ENCODE assay signal across 1 cellular context in the genomic region with DNA sequence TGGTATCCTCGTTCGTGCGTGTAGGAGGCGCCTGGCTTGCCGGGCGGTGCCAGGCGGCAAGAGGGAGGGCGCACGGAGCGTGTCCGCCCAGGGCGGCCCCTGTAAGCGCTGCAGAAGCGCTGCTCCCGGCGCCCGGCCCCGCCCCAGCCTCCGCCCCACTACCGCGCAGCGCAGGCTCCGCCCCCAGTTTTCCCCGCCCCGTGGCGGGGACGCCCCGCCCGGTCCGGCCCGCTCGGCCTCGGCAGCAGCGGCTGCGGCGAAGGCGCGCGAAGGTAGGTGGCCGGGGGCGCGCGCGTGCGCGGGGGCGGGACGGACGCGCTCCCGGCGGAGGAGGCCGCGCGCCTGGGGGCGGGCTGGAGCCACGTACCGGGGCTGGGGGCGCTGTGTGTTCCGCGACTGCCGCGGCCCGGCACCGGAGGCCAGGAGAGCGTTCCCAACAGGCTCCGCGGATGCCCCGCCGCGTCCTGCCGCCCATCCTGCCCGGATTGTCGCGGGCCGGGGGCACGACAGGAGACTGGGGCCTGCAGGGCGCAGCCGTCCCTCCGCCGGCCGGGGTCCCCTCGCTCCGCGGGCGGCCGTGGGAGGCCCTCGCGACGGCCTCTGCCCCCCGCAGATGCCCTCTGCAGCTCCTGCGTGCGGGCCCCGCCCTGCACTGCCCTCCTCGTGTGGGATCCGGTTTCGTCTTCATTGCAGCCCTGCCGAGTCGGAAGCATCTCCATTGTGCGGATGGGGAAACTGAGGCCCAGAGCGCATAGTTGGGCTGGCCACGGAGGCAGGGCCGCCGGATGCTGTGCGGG.
TF ChIP-seq lines count a peak whose summit lies in the region.

No MANE protein-coding gene starts in this region.

TF ChIP-seq in HepG2, 621 proteins besides CTCF, POLR2A, EP300 and RAD21 (continued from another document and continues in another):
- TF ChIP-seq, protein P1, sequence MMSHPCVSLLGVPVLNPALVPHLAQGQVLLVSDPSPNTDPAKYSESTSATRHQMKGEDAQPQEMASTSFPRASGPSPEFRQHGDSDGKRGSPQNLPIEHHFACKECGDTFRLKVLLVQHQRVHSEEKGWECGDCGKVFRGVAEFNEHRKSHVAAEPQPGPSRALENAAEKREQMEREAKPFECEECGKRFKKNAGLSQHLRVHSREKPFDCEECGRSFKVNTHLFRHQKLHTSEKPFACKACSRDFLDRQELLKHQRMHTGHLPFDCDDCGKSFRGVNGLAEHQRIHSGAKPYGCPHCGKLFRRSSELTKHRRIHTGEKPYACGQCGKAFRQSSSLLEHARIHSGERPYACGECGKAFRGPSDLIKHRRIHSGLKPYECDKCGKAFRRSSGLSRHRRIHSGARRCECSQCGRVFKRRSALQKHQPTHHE (CRISPR knock-in tag; IDR thresholded peaks at IDR 0.05; ENCODE audit: borderline replicate concordance), result 0 out of 2 replicates have a peak, but pooled peaks have one; percentile 49
- TF ChIP-seq HNRNPUL1 (IDR thresholded peaks at IDR 0.05; ENCODE audit: low read depth, low read length), result no peak
- TF ChIP-seq, protein P2, sequence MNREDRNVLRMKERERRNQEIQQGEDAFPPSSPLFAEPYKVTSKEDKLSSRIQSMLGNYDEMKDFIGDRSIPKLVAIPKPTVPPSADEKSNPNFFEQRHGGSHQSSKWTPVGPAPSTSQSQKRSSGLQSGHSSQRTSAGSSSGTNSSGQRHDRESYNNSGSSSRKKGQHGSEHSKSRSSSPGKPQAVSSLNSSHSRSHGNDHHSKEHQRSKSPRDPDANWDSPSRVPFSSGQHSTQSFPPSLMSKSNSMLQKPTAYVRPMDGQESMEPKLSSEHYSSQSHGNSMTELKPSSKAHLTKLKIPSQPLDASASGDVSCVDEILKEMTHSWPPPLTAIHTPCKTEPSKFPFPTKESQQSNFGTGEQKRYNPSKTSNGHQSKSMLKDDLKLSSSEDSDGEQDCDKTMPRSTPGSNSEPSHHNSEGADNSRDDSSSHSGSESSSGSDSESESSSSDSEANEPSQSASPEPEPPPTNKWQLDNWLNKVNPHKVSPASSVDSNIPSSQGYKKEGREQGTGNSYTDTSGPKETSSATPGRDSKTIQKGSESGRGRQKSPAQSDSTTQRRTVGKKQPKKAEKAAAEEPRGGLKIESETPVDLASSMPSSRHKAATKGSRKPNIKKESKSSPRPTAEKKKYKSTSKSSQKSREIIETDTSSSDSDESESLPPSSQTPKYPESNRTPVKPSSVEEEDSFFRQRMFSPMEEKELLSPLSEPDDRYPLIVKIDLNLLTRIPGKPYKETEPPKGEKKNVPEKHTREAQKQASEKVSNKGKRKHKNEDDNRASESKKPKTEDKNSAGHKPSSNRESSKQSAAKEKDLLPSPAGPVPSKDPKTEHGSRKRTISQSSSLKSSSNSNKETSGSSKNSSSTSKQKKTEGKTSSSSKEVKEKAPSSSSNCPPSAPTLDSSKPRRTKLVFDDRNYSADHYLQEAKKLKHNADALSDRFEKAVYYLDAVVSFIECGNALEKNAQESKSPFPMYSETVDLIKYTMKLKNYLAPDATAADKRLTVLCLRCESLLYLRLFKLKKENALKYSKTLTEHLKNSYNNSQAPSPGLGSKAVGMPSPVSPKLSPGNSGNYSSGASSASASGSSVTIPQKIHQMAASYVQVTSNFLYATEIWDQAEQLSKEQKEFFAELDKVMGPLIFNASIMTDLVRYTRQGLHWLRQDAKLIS (CRISPR knock-in tag; IDR thresholded peaks at IDR 0.05), result no peak
- TF ChIP-seq MAF1 (CRISPR knock-in tag; IDR thresholded peaks at IDR 0.05; ENCODE audit: borderline replicate concordance), result no peak
- TF ChIP-seq HCFC1 (IDR thresholded peaks at IDR 0.05; ENCODE audit: low read depth, low read length), result no peak
- TF ChIP-seq ZNF777 (CRISPR knock-in tag; IDR thresholded peaks at IDR 0.05), result peak; percentile 40
- TF ChIP-seq ZBTB8A (CRISPR knock-in tag; IDR thresholded peaks at IDR 0.05; ENCODE audit: borderline replicate concordance, low read depth), result no peak
- TF ChIP-seq ZSCAN25 (CRISPR knock-in tag; IDR thresholded peaks at IDR 0.05), result no peak
- TF ChIP-seq, protein P3, sequence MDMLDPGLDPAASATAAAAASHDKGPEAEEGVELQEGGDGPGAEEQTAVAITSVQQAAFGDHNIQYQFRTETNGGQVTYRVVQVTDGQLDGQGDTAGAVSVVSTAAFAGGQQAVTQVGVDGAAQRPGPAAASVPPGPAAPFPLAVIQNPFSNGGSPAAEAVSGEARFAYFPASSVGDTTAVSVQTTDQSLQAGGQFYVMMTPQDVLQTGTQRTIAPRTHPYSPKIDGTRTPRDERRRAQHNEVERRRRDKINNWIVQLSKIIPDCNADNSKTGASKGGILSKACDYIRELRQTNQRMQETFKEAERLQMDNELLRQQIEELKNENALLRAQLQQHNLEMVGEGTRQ (IDR thresholded peaks at IDR 0.05; ENCODE audit: low read depth, low read length), result no peak
- TF ChIP-seq, protein P3 (CRISPR knock-in tag; IDR thresholded peaks at IDR 0.05; ENCODE audit: borderline replicate concordance), result no peak
- no peak; the same call in 1 of the 2 replicates for TF ChIP-seq ZNF430 (CRISPR knock-in tag; IDR thresholded peaks at IDR 0.05)
- TF ChIP-seq, protein P4, sequence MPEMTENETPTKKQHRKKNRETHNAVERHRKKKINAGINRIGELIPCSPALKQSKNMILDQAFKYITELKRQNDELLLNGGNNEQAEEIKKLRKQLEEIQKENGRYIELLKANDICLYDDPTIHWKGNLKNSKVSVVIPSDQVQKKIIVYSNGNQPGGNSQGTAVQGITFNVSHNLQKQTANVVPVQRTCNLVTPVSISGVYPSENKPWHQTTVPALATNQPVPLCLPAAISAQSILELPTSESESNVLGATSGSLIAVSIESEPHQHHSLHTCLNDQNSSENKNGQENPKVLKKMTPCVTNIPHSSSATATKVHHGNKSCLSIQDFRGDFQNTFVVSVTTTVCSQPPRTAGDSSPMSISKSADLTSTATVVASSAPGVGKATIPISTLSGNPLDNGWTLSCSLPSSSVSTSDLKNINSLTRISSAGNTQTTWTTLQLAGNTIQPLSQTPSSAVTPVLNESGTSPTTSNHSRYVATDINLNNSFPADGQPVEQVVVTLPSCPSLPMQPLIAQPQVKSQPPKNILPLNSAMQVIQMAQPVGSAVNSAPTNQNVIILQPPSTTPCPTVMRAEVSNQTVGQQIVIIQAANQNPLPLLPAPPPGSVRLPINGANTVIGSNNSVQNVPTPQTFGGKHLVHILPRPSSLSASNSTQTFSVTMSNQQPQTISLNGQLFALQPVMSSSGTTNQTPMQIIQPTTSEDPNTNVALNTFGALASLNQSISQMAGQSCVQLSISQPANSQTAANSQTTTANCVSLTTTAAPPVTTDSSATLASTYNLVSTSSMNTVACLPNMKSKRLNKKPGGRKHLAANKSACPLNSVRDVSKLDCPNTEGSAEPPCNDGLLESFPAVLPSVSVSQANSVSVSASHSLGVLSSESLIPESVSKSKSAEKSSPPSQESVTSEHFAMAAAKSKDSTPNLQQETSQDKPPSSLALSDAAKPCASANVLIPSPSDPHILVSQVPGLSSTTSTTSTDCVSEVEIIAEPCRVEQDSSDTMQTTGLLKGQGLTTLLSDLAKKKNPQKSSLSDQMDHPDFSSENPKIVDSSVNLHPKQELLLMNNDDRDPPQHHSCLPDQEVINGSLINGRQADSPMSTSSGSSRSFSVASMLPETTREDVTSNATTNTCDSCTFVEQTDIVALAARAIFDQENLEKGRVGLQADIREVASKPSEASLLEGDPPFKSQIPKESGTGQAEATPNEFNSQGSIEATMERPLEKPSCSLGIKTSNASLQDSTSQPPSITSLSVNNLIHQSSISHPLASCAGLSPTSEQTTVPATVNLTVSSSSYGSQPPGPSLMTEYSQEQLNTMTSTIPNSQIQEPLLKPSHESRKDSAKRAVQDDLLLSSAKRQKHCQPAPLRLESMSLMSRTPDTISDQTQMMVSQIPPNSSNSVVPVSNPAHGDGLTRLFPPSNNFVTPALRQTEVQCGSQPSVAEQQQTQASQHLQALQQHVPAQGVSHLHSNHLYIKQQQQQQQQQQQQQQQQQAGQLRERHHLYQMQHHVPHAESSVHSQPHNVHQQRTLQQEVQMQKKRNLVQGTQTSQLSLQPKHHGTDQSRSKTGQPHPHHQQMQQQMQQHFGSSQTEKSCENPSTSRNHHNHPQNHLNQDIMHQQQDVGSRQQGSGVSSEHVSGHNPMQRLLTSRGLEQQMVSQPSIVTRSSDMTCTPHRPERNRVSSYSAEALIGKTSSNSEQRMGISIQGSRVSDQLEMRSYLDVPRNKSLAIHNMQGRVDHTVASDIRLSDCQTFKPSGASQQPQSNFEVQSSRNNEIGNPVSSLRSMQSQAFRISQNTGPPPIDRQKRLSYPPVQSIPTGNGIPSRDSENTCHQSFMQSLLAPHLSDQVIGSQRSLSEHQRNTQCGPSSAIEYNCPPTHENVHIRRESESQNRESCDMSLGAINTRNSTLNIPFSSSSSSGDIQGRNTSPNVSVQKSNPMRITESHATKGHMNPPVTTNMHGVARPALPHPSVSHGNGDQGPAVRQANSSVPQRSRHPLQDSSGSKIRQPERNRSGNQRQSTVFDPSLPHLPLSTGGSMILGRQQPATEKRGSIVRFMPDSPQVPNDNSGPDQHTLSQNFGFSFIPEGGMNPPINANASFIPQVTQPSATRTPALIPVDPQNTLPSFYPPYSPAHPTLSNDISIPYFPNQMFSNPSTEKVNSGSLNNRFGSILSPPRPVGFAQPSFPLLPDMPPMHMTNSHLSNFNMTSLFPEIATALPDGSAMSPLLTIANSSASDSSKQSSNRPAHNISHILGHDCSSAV (CRISPR knock-in tag; IDR thresholded peaks at IDR 0.05; ENCODE audit: borderline replicate concordance), result no peak
- TF ChIP-seq SP5 (CRISPR knock-in tag; IDR thresholded peaks at IDR 0.05; ENCODE audit: borderline replicate concordance, low read depth), result peak; percentile 35; the same call in 1 of the 2 replicates
- TF ChIP-seq AGO1 (IDR thresholded peaks at IDR 0.05; ENCODE audit: low read depth, low read length, poor library complexity, severe bottlenecking), result no peak
- no peak for TF ChIP-seq HNF4G (IDR thresholded peaks at IDR 0.05; ENCODE audit: borderline replicate concordance, low read depth, low read length)
- no peak for TF ChIP-seq HNF4G (CRISPR knock-in tag; IDR thresholded peaks at IDR 0.05; ENCODE audit: borderline replicate concordance, low read depth)
- TF ChIP-seq TSC22D2 (CRISPR knock-in tag; IDR thresholded peaks at IDR 0.05; ENCODE audit: borderline replicate concordance), result no peak
- TF ChIP-seq CREM (IDR thresholded peaks at IDR 0.05), result no peak
- TF ChIP-seq CREM (CRISPR knock-in tag; IDR thresholded peaks at IDR 0.05), result no peak
- no peak; the same call in 1 of the 2 replicates for TF ChIP-seq TARDBP (CRISPR knock-in tag; IDR thresholded peaks at IDR 0.05)
- TF ChIP-seq HNRNPK (IDR thresholded peaks at IDR 0.05; ENCODE audit: low read depth, low read length, poor library complexity, severe bottlenecking), result no peak
- TF ChIP-seq HMG20B (CRISPR knock-in tag; conservative IDR thresholded peaks at IDR 0.05), result no peak
- TF ChIP-seq, protein P5, sequence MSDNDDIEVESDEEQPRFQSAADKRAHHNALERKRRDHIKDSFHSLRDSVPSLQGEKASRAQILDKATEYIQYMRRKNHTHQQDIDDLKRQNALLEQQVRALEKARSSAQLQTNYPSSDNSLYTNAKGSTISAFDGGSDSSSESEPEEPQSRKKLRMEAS (IDR thresholded peaks at IDR 0.05), result peak; percentile 89
- no peak for TF ChIP-seq CBX2 (IDR thresholded peaks at IDR 0.05; ENCODE audit: low read depth, low read length)
- no peak for TF ChIP-seq CBX2 (CRISPR knock-in tag; IDR thresholded peaks at IDR 0.05; ENCODE audit: low read depth)
- TF ChIP-seq, protein P6, sequence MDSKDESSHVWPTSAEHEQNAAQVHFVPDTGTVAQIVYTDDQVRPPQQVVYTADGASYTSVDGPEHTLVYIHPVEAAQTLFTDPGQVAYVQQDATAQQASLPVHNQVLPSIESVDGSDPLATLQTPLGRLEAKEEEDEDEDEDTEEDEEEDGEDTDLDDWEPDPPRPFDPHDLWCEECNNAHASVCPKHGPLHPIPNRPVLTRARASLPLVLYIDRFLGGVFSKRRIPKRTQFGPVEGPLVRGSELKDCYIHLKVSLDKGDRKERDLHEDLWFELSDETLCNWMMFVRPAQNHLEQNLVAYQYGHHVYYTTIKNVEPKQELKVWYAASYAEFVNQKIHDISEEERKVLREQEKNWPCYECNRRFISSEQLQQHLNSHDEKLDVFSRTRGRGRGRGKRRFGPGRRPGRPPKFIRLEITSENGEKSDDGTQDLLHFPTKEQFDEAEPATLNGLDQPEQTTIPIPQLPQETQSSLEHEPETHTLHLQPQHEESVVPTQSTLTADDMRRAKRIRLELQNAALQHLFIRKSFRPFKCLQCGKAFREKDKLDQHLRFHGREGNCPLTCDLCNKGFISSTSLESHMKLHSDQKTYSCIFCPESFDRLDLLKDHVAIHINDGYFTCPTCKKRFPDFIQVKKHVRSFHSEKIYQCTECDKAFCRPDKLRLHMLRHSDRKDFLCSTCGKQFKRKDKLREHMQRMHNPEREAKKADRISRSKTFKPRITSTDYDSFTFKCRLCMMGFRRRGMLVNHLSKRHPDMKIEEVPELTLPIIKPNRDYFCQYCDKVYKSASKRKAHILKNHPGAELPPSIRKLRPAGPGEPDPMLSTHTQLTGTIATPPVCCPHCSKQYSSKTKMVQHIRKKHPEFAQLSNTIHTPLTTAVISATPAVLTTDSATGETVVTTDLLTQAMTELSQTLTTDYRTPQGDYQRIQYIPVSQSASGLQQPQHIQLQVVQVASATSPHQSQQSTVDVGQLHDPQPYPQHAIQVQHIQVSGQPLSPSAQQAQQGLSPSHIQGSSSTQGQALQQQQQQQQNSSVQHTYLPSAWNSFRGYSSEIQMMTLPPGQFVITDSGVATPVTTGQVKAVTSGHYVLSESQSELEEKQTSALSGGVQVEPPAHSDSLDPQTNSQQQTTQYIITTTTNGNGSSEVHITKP (CRISPR knock-in tag; IDR thresholded peaks at IDR 0.05; ENCODE audit: low read depth), result no peak
- no peak for TF ChIP-seq FOSL1 (CRISPR knock-in tag; IDR thresholded peaks at IDR 0.05; ENCODE audit: borderline replicate concordance)
- TF ChIP-seq, protein P7, sequence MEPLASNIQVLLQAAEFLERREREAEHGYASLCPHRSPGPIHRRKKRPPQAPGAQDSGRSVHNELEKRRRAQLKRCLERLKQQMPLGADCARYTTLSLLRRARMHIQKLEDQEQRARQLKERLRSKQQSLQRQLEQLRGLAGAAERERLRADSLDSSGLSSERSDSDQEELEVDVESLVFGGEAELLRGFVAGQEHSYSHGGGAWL (CRISPR knock-in tag; IDR thresholded peaks at IDR 0.05), result no peak; the same call in 1 of the 2 replicates
- TF ChIP-seq, protein P8, sequence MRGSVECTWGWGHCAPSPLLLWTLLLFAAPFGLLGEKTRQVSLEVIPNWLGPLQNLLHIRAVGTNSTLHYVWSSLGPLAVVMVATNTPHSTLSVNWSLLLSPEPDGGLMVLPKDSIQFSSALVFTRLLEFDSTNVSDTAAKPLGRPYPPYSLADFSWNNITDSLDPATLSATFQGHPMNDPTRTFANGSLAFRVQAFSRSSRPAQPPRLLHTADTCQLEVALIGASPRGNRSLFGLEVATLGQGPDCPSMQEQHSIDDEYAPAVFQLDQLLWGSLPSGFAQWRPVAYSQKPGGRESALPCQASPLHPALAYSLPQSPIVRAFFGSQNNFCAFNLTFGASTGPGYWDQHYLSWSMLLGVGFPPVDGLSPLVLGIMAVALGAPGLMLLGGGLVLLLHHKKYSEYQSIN (CRISPR knock-in tag; IDR thresholded peaks at IDR 0.05; ENCODE audit: borderline replicate concordance), result no peak
- no peak for TF ChIP-seq PAF1 (CRISPR knock-in tag; IDR thresholded peaks at IDR 0.05)
- no peak for TF ChIP-seq RBM22 (optimal IDR thresholded peaks at IDR 0.05; ENCODE audit: low read length)
- TF ChIP-seq ZSCAN30 (CRISPR knock-in tag; IDR thresholded peaks at IDR 0.05), result no peak
- peak; percentile 20; the same call in 1 of the 2 replicates for TF ChIP-seq TBX2 (CRISPR knock-in tag; IDR thresholded peaks at IDR 0.05; ENCODE audit: borderline replicate concordance)
